ENCODE assay signal across 11 cellular contexts in the genomic region with DNA sequence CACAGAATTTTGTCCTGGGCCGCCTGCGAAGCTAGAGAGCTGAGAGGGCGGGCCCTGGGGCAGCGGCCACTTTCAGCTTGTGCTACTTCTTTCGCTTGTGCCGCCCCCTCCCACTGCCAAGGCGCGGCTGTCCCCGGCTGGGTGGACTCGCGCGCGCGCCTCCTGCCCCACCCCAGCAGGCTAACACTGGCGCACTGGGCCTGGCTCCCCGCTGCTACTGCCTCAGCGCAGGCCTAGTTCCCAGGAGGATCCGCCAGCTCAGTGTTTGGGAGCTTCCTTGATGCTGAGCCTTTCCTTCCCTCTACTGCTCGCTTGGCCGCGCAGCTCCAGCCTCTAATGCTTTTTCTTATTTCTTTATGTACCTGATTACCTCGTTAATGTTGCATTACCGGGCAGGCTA. TPM values are rescaled to one million over a fixed set of nuclear protein-coding genes. Genes with fewer than 3 reads are reported as not detected.
A peak's percentile ranks its signal among the peaks of the same experiment; 100 is the strongest.
DNase-seq lines count a peak whose midpoint lies in the region; ATAC-seq, FAIRE-seq and TF ChIP-seq lines count a peak whose summit lies in the region.
"Had no signal": no experiment of that assay in that cellular context is flagged by ENCODE, and none has a peak within 500 bp of the region (broad histone marks: within the 10 kb centered on the region; RNA-seq: fewer than 3 reads in every experiment).

No MANE protein-coding gene starts in this region.

- H3K4me2 ChIP-seq in endothelial cell of umbilical vein (ENCODE audit: insufficient read depth, low read length), result no peak overlapping the region
- H3K4me2 ChIP-seq in smooth muscle cell, result peak overlapping the region; percentile 82
- H3K4me2 ChIP-seq: PC-9 had no signal

- H3K27me3 Mint-ChIP-seq in naive thymus-derived CD4-positive, alpha-beta T cell, result peaks cover 23 to 43% (median 29%) of the 10 kb centered on the region in 5 donors

- H2AFZ ChIP-seq in endothelial cell of umbilical vein (ENCODE audit: low read depth, low read length) (peak overlapping the region; percentile 20), smooth muscle cell (ENCODE audit: low read depth) (peak overlapping the region; percentile 90)
- H2AFZ ChIP-seq: PC-9 had no signal

- no peaks in the 10 kb centered on the region for H3K9me3 ChIP-seq in endothelial cell of umbilical vein (replicated peaks; ENCODE audit: control insufficient read depth, insufficient read depth, low read length)
- no peaks in the 10 kb centered on the region for H3K9me3 ChIP-seq in smooth muscle cell (replicated peaks; ENCODE audit: low read depth)
- H3K9me3 ChIP-seq in naive thymus-derived CD4-positive, alpha-beta T cell (ENCODE audit: control insufficient read depth in 2 of 3, low read length in 3 of 3), result no peaks in the 10 kb centered on the region

- peaks cover 0 to 3% (median 0%) of the 10 kb centered on the region in 11 donors for H3K9me3 Mint-ChIP-seq in naive thymus-derived CD4-positive, alpha-beta T cell

- no peaks in the 10 kb centered on the region for H3K79me2 ChIP-seq in endothelial cell of umbilical vein (ENCODE audit: control insufficient read depth, insufficient read depth, low read length)
- no peaks in the 10 kb centered on the region for H3K79me2 ChIP-seq in smooth muscle cell (ENCODE audit: low read depth)

- TF ChIP-seq CTCF in endothelial cell of umbilical vein (IDR thresholded peaks at IDR 0.05; ENCODE audit: extremely low read depth in 1 of 2, insufficient read depth in 1 of 2, low read depth in 1 of 2, low read length in 2 of 2) (no peak), smooth muscle cell (IDR thresholded peaks at IDR 0.05; ENCODE audit: borderline replicate concordance, insufficient read depth, poor library complexity, severe bottlenecking) (no peak)

- no peak overlapping the region for H3K27ac Mint-ChIP-seq in naive thymus-derived CD4-positive, alpha-beta T cell
- H3K27ac Mint-ChIP-seq: activated naive CD8-positive, alpha-beta T cell treated with anti-CD3 and anti-CD28 coated beads, Interleukin-2, amount 10 ng/mL, durations not matched to agents 7 days and 5 days had no signal

- dilution Hi-C loops in endothelial cell of umbilical vein (cut with MboI; ENCODE audit: extremely low pct_ligation_motif_present, low sequenced_read_pairs), result no loop called here

- TF ChIP-seq POLR2A in endothelial cell of umbilical vein (IDR thresholded peaks at IDR 0.05; ENCODE audit: low read depth, low read length), result no peak

- CTCF ChIA-PET in endothelial cell of umbilical vein (lab: Charles Lee), result interaction anchor here (1.1 kb wide), 1 partner anchor 88 kb away, joined by 4 read pairs; no protein-coding TSS in a partner anchor
- CTCF ChIA-PET in naive thymus-derived CD4-positive, alpha-beta T cell (lab: Charles Lee), result no interaction called here

- no peaks in the 10 kb centered on the region for H3K36me3 Mint-ChIP-seq in naive thymus-derived CD4-positive, alpha-beta T cell

- WGBS in smooth muscle cell (ENCODE audit: low lambda C conversion rate), result 16% methylated on average over 23 of the region's 23 CpGs

- H3K27ac ChIP-seq in endothelial cell of umbilical vein (ENCODE audit: insufficient read depth, low read depth, low read length) (no peak overlapping the region), smooth muscle cell (ENCODE audit: low read depth) (no peak overlapping the region)
- no peak overlapping the region for H3K27ac ChIP-seq in naive thymus-derived CD4-positive, alpha-beta T cell (ENCODE audit: low read depth, low read length)
- H3K27ac ChIP-seq: PC-9 had no signal

- H3K27me3 ChIP-seq in endothelial cell of umbilical vein (ENCODE audit: control insufficient read depth in 2 of 2, insufficient read depth in 2 of 2, low read length in 2 of 2) (peaks cover 27 to 33% of the 10 kb centered on the region in 2 experiments), smooth muscle cell (ENCODE audit: low read depth) (no peaks in the 10 kb centered on the region)
- no peaks in the 10 kb centered on the region for H3K27me3 ChIP-seq in naive thymus-derived CD4-positive, alpha-beta T cell (ENCODE audit: control insufficient read depth in 2 of 2, insufficient read depth in 2 of 2, low read length in 2 of 2)

- H3K4me1 ChIP-seq in endothelial cell of umbilical vein (ENCODE audit: control insufficient read depth, extremely low read depth, insufficient read depth, low read length) (no peaks in the 10 kb centered on the region), smooth muscle cell (ENCODE audit: low read depth) (peaks cover 19% of the 10 kb centered on the region)
- no peaks in the 10 kb centered on the region for H3K4me1 ChIP-seq in naive thymus-derived CD4-positive, alpha-beta T cell (ENCODE audit: control insufficient read depth in 2 of 2, insufficient read depth in 2 of 2, low read length in 2 of 2)

- ATAC-seq in left colon, result peak; percentile 98
- no peak for ATAC-seq in naive thymus-derived CD4-positive, alpha-beta T cell

- H3K9me1 ChIP-seq in endothelial cell of umbilical vein (replicated peaks; ENCODE audit: control insufficient read depth, extremely low read depth, insufficient read depth, low read length), result no peaks in the 10 kb centered on the region

- H3K9ac ChIP-seq in endothelial cell of umbilical vein (replicated peaks; ENCODE audit: extremely low read depth, insufficient read depth, low read length), result no peak overlapping the region
- H3K9ac ChIP-seq in smooth muscle cell (ENCODE audit: low read depth), result no peak overlapping the region

- no peak overlapping the region for H3K4me3 ChIP-seq in endothelial cell of umbilical vein (replicated peaks in 1 of 3; ENCODE audit: insufficient read depth in 1 of 3, low read depth in 1 of 3, low read length in 3 of 3)
- H3K4me3 ChIP-seq in smooth muscle cell, result peak overlapping the region; percentile 33
- H3K4me3 ChIP-seq in naive thymus-derived CD4-positive, alpha-beta T cell (ENCODE audit: low read length), result no peak overlapping the region
- H3K4me3 ChIP-seq: PC-9 had no signal

- H3F3A ChIP-seq in smooth muscle cell (ENCODE audit: low read depth), result no peaks in the 10 kb centered on the region

- POLR2A ChIA-PET in endothelial cell of umbilical vein (lab: Charles Lee), result no interaction called here
- POLR2A ChIA-PET in naive thymus-derived CD4-positive, alpha-beta T cell (lab: Charles Lee), result no interaction called here

- peak; percentile 68 for DNase-seq in HuH-7 (ENCODE audit: low spot score)
- no peak for DNase-seq in endothelial cell of umbilical vein (ENCODE audit: low read depth, low spot score)
- peak; percentile 40 to 63 for DNase-seq in left colon
- DNase-seq in smooth muscle cell (lab: John Stamatoyannopoulos, UW; ENCODE audit: unreplicated experiment), result peak; percentile 3
- no peak for DNase-seq in OCI-M2 (lab: John Stamatoyannopoulos, UW; ENCODE audit: unreplicated experiment)
- DNase-seq in naive thymus-derived CD4-positive, alpha-beta T cell, result no peak
- no peak for DNase-seq in EL
- no peak for DNase-seq in foreskin melanocyte
- DNase-seq: activated CD4-positive, alpha-beta T cell treated with anti-CD3 and anti-CD28 coated beads for 4 hours; activated naive CD8-positive, alpha-beta T cell treated with anti-CD3 and anti-CD28 coated beads, Interleukin-2, amount 10 ng/mL, durations not matched to agents 7 days and 5 days; PC-9 had no signal

- H3K36me3 ChIP-seq in endothelial cell of umbilical vein (ENCODE audit: control insufficient read depth in 2 of 2, extremely low read depth in 1 of 2, insufficient read depth in 2 of 2, low read length in 2 of 2) (no peaks in the 10 kb centered on the region), smooth muscle cell (ENCODE audit: low read depth) (no peaks in the 10 kb centered on the region)
- no peaks in the 10 kb centered on the region for H3K36me3 ChIP-seq in naive thymus-derived CD4-positive, alpha-beta T cell (ENCODE audit: control insufficient read depth in 2 of 3, insufficient read depth in 3 of 3, low read length in 3 of 3)

- H3K4me1 Mint-ChIP-seq in naive thymus-derived CD4-positive, alpha-beta T cell, result peaks cover 0 to 9% (median 0%) of the 10 kb centered on the region in 7 donors
- H3K4me1 Mint-ChIP-seq: activated naive CD8-positive, alpha-beta T cell treated with anti-CD3 and anti-CD28 coated beads, Interleukin-2, amount 10 ng/mL, durations not matched to agents 7 days and 5 days had no signal

- no peak for FAIRE-seq in endothelial cell of umbilical vein (lab: Jason Lieb, UNC)

- no peaks in the 10 kb centered on the region for H4K20me1 ChIP-seq in endothelial cell of umbilical vein (replicated peaks; ENCODE audit: control insufficient read depth, extremely low read depth, insufficient read depth, low read length)
- no peaks in the 10 kb centered on the region for H4K20me1 ChIP-seq in smooth muscle cell (ENCODE audit: low read depth)

- BruUV-seq in endothelial cell of umbilical vein (replicated peaks; lab: Mats Ljungman, UMichigan), result no TSS peak

- intact Hi-C loops in endothelial cell of umbilical vein (cut with micrococcal nuclease) (no loop called here), left colon (cut with DNase I, micrococcal nuclease) (no loop called here)
- intact Hi-C loops in naive thymus-derived CD4-positive, alpha-beta T cell (cut with micrococcal nuclease), result no loop called here

- H3K4me3 Mint-ChIP-seq in naive thymus-derived CD4-positive, alpha-beta T cell, result peak overlapping the region in 4 of 10 donors; percentile 26 to 42 (median 31)
- H3K4me3 Mint-ChIP-seq: activated naive CD8-positive, alpha-beta T cell treated with anti-CD3 and anti-CD28 coated beads, Interleukin-2, amount 10 ng/mL, durations not matched to agents 7 days and 5 days had no signal

TF ChIP-seq in endothelial cell of umbilical vein, 7 proteins besides CTCF, POLR2A, EP300 and RAD21 (continues in another document):
- TF ChIP-seq JUN (IDR thresholded peaks at IDR 0.05; ENCODE audit: borderline replicate concordance, insufficient read depth, insufficient read length, low read depth) (no peak), FOS (IDR thresholded peaks at IDR 0.05; ENCODE audit: borderline replicate concordance, insufficient read depth, low read length) (no peak), GATA2 (IDR thresholded peaks at IDR 0.05; ENCODE audit: insufficient read depth, insufficient read length, low read depth, low read length) (no peak), EZH2 (IDR thresholded peaks at IDR 0.05; ENCODE audit: borderline replicate concordance, low read depth, low read length, severe bottlenecking) (no peak)

RNA-seq across cellular contexts. Expression of a gene that starts 27.4 kb away (rescaled TPM):
- 89.1 and 105 TPM in 2 replicates for total RNA-seq in endothelial cell of umbilical vein
- 16.0 and 28.5 TPM in 2 replicates for polyA plus RNA-seq in endothelial cell of umbilical vein
- 58.3 and 59.5 TPM in 2 replicates for polyA plus RNA-seq in endothelial cell of umbilical vein (2011; cell fraction: cytosol; rRNA removed)
- polyA plus RNA-seq in endothelial cell of umbilical vein (2011; cell fraction: nucleus; rRNA removed), result 27.1 and 61.2 TPM in 2 replicates
- 108 and 144 TPM in 2 replicates for polyA plus RNA-seq in endothelial cell of umbilical vein (2012)
- polyA minus RNA-seq in endothelial cell of umbilical vein, result 17.6 and 17.7 TPM in 2 replicates
- polyA minus RNA-seq in endothelial cell of umbilical vein (2011; cell fraction: cytosol; rRNA and poly(A)+ RNA removed), result 33.7 TPM
- 22.5 and 26.0 TPM in 2 replicates for polyA minus RNA-seq in endothelial cell of umbilical vein (2011; cell fraction: nucleus; rRNA and poly(A)+ RNA removed)
- total RNA-seq in left colon, result 10 to 100 TPM; 36.1 to 45.6 TPM
- total RNA-seq in smooth muscle cell, result 54.8 and 101 TPM in 2 replicates
- polyA plus RNA-seq in smooth muscle cell, result 39.2 and 42.3 TPM in 2 replicates
- 10 to 100 TPM; 48.2 to 79.9 (median 57.3) TPM for total RNA-seq in naive thymus-derived CD4-positive, alpha-beta T cell
- 10 to 100 TPM; 37.8 to 48.2 TPM for polyA plus RNA-seq in naive thymus-derived CD4-positive, alpha-beta T cell

Comparison
In these comparisons a context has a peak if more than half of its experiments do, and no peak if none do; other contexts are left out.
1. DNase-seq: peak in HuH-7 (single experiment), left colon (2 of 2) and smooth muscle cell (single experiment); none in endothelial cell of umbilical vein (single experiment), OCI-M2 (single experiment), naive thymus-derived CD4-positive, alpha-beta T cell (0 of 9), EL (single experiment) and foreskin melanocyte (single experiment).